In genomic region chr22:38032681-38033521, GRCh38 we compare ENCODE assay signal across 12 cellular contexts. TPM values are rescaled to one million over a fixed set of nuclear protein-coding genes. Genes with fewer than 3 reads are reported as not detected.
DNase-seq lines count a peak whose midpoint lies in the region; ATAC-seq and TF ChIP-seq lines count a peak whose summit lies in the region.
"Had no signal": no experiment of that assay in that cellular context is flagged by ENCODE, and none has a peak within 500 bp of the region (broad histone marks: within the 10 kb centered on the region; RNA-seq: fewer than 3 reads in every experiment).

No MANE protein-coding gene starts in this region.

- no peaks in the 10 kb centered on the region for H3K9me3 ChIP-seq in liver (ENCODE audit: control insufficient read depth in 4 of 4, low read length in 3 of 4)

- DNase-seq in ACHN (peak; percentile 34), HS-5 (ENCODE audit: low read depth) (peak; percentile 56), astrocyte of the hippocampus (ENCODE audit: low read depth, low spot score) (peak; percentile 38), NCI-H345 treated with DMSO at 0.1 percent for 48 hours (lab: John Stamatoyannopoulos, UW; ENCODE audit: unreplicated experiment) (no peak)
- DNase-seq in activated CD4-positive, alpha-beta T cell treated with anti-CD3 and anti-CD28 coated beads, Interleukin-2, amount 10 ng/mL, durations not matched to agents 24 days and 14 days: no peak
- DNase-seq: activated naive CD4-positive, alpha-beta T cell treated with Interleukin-2 at 50 U/mL for 16 hours; CD4-positive, alpha-beta memory T cell; NCI-H187 treated with DMSO at 0.1 percent for 48 hours had no signal

- no peak overlapping the region for H3K27ac Mint-ChIP-seq in activated CD4-positive, alpha-beta T cell treated with anti-CD3 and anti-CD28 coated beads, Interleukin-2, amount 10 ng/mL, durations not matched to agents 24 days and 14 days
- H3K27ac Mint-ChIP-seq: CD4-positive, alpha-beta memory T cell; T-helper 2 cell treated with Interferon-gamma antibody and Interleukin-4, amounts not matched to agents 5 μg/mL and 100 μg/mL, for 36 hours had no signal

- peaks cover 0 to 4% (median under 1%) of the 10 kb centered on the region in 4 donors for H3K4me1 ChIP-seq in liver (ENCODE audit: control insufficient read depth in 4 of 4, insufficient read depth in 4 of 4, low read length in 3 of 4)

- no peaks in the 10 kb centered on the region for H3K36me3 ChIP-seq in liver (ENCODE audit: control insufficient read depth in 4 of 4, insufficient read depth in 3 of 4, low read depth in 1 of 4, low read length in 3 of 4)

- peak overlapping the region; percentile 25 to 41 for H3K27ac ChIP-seq in liver (ENCODE audit: low read depth in 1 of 2, low read length in 2 of 2)

- no peak for TF ChIP-seq CTCF in liver (IDR thresholded peaks at IDR 0.05; ENCODE audit: low read depth, low read length, missing input control)

- no peak overlapping the region for H3K9ac ChIP-seq in liver (ENCODE audit: low read depth in 1 of 2, low read length in 2 of 2)

- no peak for ATAC-seq in GM21619 (IDR thresholded peaks at IDR 0.05; ENCODE audit: unreplicated experiment)
- ATAC-seq in HG02623 (IDR thresholded peaks at IDR 0.05; ENCODE audit: unreplicated experiment): no peak

- intact Hi-C loops in activated CD4-positive, alpha-beta T cell treated with anti-CD3 and anti-CD28 coated beads, Interleukin-2, amount 10 ng/mL, durations not matched to agents 24 days and 14 days (cut with micrococcal nuclease): no loop called here

- no peaks in the 10 kb centered on the region for H3K4me1 Mint-ChIP-seq in activated CD4-positive, alpha-beta T cell treated with anti-CD3 and anti-CD28 coated beads, Interleukin-2, amount 10 ng/mL, durations not matched to agents 24 days and 14 days
- H3K4me1 Mint-ChIP-seq: CD4-positive, alpha-beta memory T cell had no signal

- no peaks in the 10 kb centered on the region for H3K36me3 Mint-ChIP-seq in activated CD4-positive, alpha-beta T cell treated with anti-CD3 and anti-CD28 coated beads, Interleukin-2, amount 10 ng/mL, durations not matched to agents 24 days and 14 days (ENCODE audit: low read depth)
- H3K36me3 Mint-ChIP-seq: CD4-positive, alpha-beta memory T cell had no signal

- H3K27me3 ChIP-seq in liver (ENCODE audit: control insufficient read depth in 4 of 4, insufficient read depth in 4 of 4, low read length in 3 of 4): no peaks in the 10 kb centered on the region

- WGBS in liver: 90% methylated on average over 19 of the region's 19 CpGs

- no peaks in the 10 kb centered on the region for H3K9me3 Mint-ChIP-seq in activated CD4-positive, alpha-beta T cell treated with anti-CD3 and anti-CD28 coated beads, Interleukin-2, amount 10 ng/mL, durations not matched to agents 24 days and 14 days
- H3K9me3 Mint-ChIP-seq: CD4-positive, alpha-beta memory T cell; T-helper 2 cell treated with Interferon-gamma antibody and Interleukin-4, amounts not matched to agents 5 μg/mL and 100 μg/mL, for 36 hours had no signal

- no peak for TF ChIP-seq RAD21 in liver (IDR thresholded peaks at IDR 0.05)

- no peaks in the 10 kb centered on the region for H3K27me3 Mint-ChIP-seq in activated CD4-positive, alpha-beta T cell treated with anti-CD3 and anti-CD28 coated beads, Interleukin-2, amount 10 ng/mL, durations not matched to agents 24 days and 14 days
- H3K27me3 Mint-ChIP-seq: CD4-positive, alpha-beta memory T cell had no signal

- in situ Hi-C loops in ACHN (cut with HindIII; ENCODE audit: low pct_ligation_motif_present, low pct_unique_long_range_greater_than_20kb, low sequenced_read_pairs): no loop called here

- H3K4me3 ChIP-seq in liver (ENCODE audit: low read depth in 1 of 3, low read length in 3 of 3): no peak overlapping the region

- H3K4me3 Mint-ChIP-seq in activated CD4-positive, alpha-beta T cell treated with anti-CD3 and anti-CD28 coated beads, Interleukin-2, amount 10 ng/mL, durations not matched to agents 24 days and 14 days: no peak overlapping the region
- H3K4me3 Mint-ChIP-seq: CD4-positive, alpha-beta memory T cell; T-helper 2 cell treated with Interferon-gamma antibody and Interleukin-4, amounts not matched to agents 5 μg/mL and 100 μg/mL, for 36 hours had no signal

TF ChIP-seq in liver, 16 proteins besides CTCF, POLR2A, EP300 and RAD21:
- TF ChIP-seq HNF4G (IDR thresholded peaks at IDR 0.05) (no peak), ZBTB33 (IDR thresholded peaks at IDR 0.05) (no peak), NR2F2 (IDR thresholded peaks at IDR 0.05) (peak; percentile 36)

RNA-seq across cellular contexts. Expression of gene PICK1, which starts 24.3 kb away (rescaled TPM):
- 10 to 100 TPM in 1 of 2 donors, 1 to 10 TPM in 1; 5.8 to 25.8 TPM for total RNA-seq in liver
- polyA plus RNA-seq in liver: 10 to 100 TPM; 10.3 to 15.9 TPM
- total RNA-seq in activated CD4-positive, alpha-beta T cell treated with anti-CD3 and anti-CD28 coated beads, Interleukin-2, amount 10 ng/mL, durations not matched to agents 24 days and 14 days: 11.9 and 15.1 TPM in 2 replicates

RNA-seq across cellular contexts. Expression of gene SOX10, which starts 48.5 kb away (rescaled TPM):
- under 1 TPM; 0.05 to 0.08 TPM for total RNA-seq in liver
- polyA plus RNA-seq in liver: under 1 TPM; 0.06 to 0.29 TPM
- not detected in 2 replicates for total RNA-seq in activated CD4-positive, alpha-beta T cell treated with anti-CD3 and anti-CD28 coated beads, Interleukin-2, amount 10 ng/mL, durations not matched to agents 24 days and 14 days
- total RNA-seq: CD4-positive, alpha-beta memory T cell had no signal
- polyA plus RNA-seq: CD4-positive, alpha-beta memory T cell had no signal

RNA-seq across cellular contexts. Expression of gene SLC16A8, which starts 51.1 kb away (rescaled TPM):
- total RNA-seq in liver: not detected
- polyA plus RNA-seq in liver: under 1 TPM in 1 of 2 donors, not detected in 1; 0.10 TPM
- total RNA-seq in activated CD4-positive, alpha-beta T cell treated with anti-CD3 and anti-CD28 coated beads, Interleukin-2, amount 10 ng/mL, durations not matched to agents 24 days and 14 days: not detected in 2 replicates
- total RNA-seq: CD4-positive, alpha-beta memory T cell had no signal
- polyA plus RNA-seq: CD4-positive, alpha-beta memory T cell had no signal

Comparison
In these comparisons a context has a peak if more than half of its experiments do, and no peak if none do; other contexts are left out.
1. DNase-seq: peak in ACHN (single experiment), HS-5 (single experiment) and astrocyte of the hippocampus (single experiment); none in NCI-H345 treated with DMSO at 0.1 percent for 48 hours (single experiment) and activated CD4-positive, alpha-beta T cell treated with anti-CD3 and anti-CD28 coated beads, Interleukin-2, amount 10 ng/mL, durations not matched to agents 24 days and 14 days (single experiment).